In genomic region chr9:11158676-11159075, GRCh38 we compare ENCODE assay signal across 16 cellular contexts.
DNase-seq lines count a peak whose midpoint lies in the region; ATAC-seq and TF ChIP-seq lines count a peak whose summit lies in the region.
"Had no signal": no experiment of that assay in that cellular context is flagged by ENCODE, and none has a peak within 500 bp of the region (broad histone marks: within the 10 kb centered on the region; RNA-seq: fewer than 3 reads in every experiment).

No MANE protein-coding gene starts in this region.

- no peaks in the 10 kb centered on the region for H3K4me1 ChIP-seq in smooth muscle cell (ENCODE audit: low read depth)
- H3K4me1 ChIP-seq: A549, BE2C had no signal

- H2AFZ ChIP-seq in smooth muscle cell (ENCODE audit: low read depth), result peak overlapping the region; percentile 57

- CTCF ChIA-PET in RWPE1 (lab: Yijun Ruan, JAX), result interaction anchor here (0.7 kb wide), 1 partner anchor 11 kb away, joined by 3 read pairs; no protein-coding TSS in a partner anchor

- no peaks in the 10 kb centered on the region for H4K20me1 ChIP-seq in smooth muscle cell (ENCODE audit: low read depth)

- H3K27ac ChIP-seq in RWPE1 (no peak overlapping the region), smooth muscle cell (ENCODE audit: low read depth) (peak overlapping the region; percentile 62)
- H3K27ac ChIP-seq: A549, C4-2B had no signal

- H3K4me2 ChIP-seq in smooth muscle cell, result peak overlapping the region; percentile 23
- H3K4me2 ChIP-seq: A549 had no signal

- H3K36me3 ChIP-seq in smooth muscle cell (ENCODE audit: low read depth), result peaks cover 3% of the 10 kb centered on the region
- H3K36me3 ChIP-seq: BE2C had no signal

- peak; percentile 6 for DNase-seq in MV-4-11 (lab: John Stamatoyannopoulos, UW)
- peak; percentile 7 for DNase-seq in RWPE1 (ENCODE audit: low spot score)
- peak; percentile 38 for DNase-seq in epithelial cell of esophagus (ENCODE audit: low read depth)
- no peak for DNase-seq in smooth muscle cell (lab: John Stamatoyannopoulos, UW; ENCODE audit: unreplicated experiment)
- DNase-seq in NCI-H2196 (lab: John Stamatoyannopoulos, UW; ENCODE audit: unreplicated experiment), result no peak
- DNase-seq in GM19240 (ENCODE audit: insufficient read length, low spot score), result no peak
- DNase-seq: BE2C; CD4-positive, alpha-beta memory T cell; DMS153; DND-41; GF-D8; GOT3; H9 had no signal

- H3K27me3 ChIP-seq in smooth muscle cell (ENCODE audit: low read depth), result no peaks in the 10 kb centered on the region
- H3K27me3 ChIP-seq: BE2C had no signal

- no peaks in the 10 kb centered on the region for H3K79me2 ChIP-seq in smooth muscle cell (ENCODE audit: low read depth)

- TF ChIP-seq CTCF in RWPE1 (conservative IDR thresholded peaks at IDR 0.05; ENCODE audit: low read depth) (no peak), epithelial cell of esophagus (IDR thresholded peaks at IDR 0.05; ENCODE audit: insufficient read depth, low read depth, low read length, missing control alignments) (no peak), smooth muscle cell (IDR thresholded peaks at IDR 0.05; ENCODE audit: borderline replicate concordance, insufficient read depth, poor library complexity, severe bottlenecking) (no peak)

- POLR2A ChIA-PET in RWPE1 (lab: Yijun Ruan, JAX; ENCODE audit: low non-redundant PET), result no interaction called here

- H3K9me3 ChIP-seq in smooth muscle cell (replicated peaks; ENCODE audit: low read depth), result no peaks in the 10 kb centered on the region
- H3K9me3 ChIP-seq: BE2C had no signal

- ATAC-seq in GM21390 (IDR thresholded peaks at IDR 0.05; ENCODE audit: unreplicated experiment), result no peak
- ATAC-seq: A549 had no signal

- H3K9ac ChIP-seq in smooth muscle cell (ENCODE audit: low read depth), result no peak overlapping the region

- no peaks in the 10 kb centered on the region for H3F3A ChIP-seq in smooth muscle cell (ENCODE audit: low read depth)

- H3K4me3 ChIP-seq in epithelial cell of esophagus (ENCODE audit: low read length), result no peak overlapping the region
- H3K4me3 ChIP-seq in smooth muscle cell, result no peak overlapping the region
- H3K4me3 ChIP-seq: A549 had no signal

Comparison
In these comparisons a context has a peak if more than half of its experiments do, and no peak if none do; other contexts are left out.
1. DNase-seq: peak in MV-4-11 (single experiment), RWPE1 (single experiment) and epithelial cell of esophagus (single experiment); none in smooth muscle cell (single experiment), NCI-H2196 (single experiment) and GM19240 (single experiment).